Comparison of ENCODE assay signal across 22 cellular contexts in genomic region chr5:58148366-58148765, GRCh38.
"Had no signal": no experiment of that assay in that cellular context is flagged by ENCODE, and none has a peak within 500 bp of the region (broad histone marks: within the 10 kb centered on the region; RNA-seq: fewer than 3 reads in every experiment).

No MANE protein-coding gene starts in this region.

- H3K4me2 ChIP-seq: smooth muscle cell had no signal

- H3K27me3 ChIP-seq: neutrophil, pancreas, right lobe of liver, thyroid gland, vagina had no signal

- H3K4me3 ChIP-seq: coronary artery, mucosa of descending colon, pancreas, right lobe of liver, smooth muscle cell, thyroid gland, vagina had no signal

- H3K4me1 ChIP-seq: pancreas, right lobe of liver, vagina had no signal

- H3K36me3 ChIP-seq: neutrophil, pancreas, right lobe of liver, thyroid gland, vagina had no signal

- DNase-seq: effector CD8-positive, alpha-beta T cell; endodermal cell; kidney; mesenchymal stem cell; mucosa of descending colon; natural killer cell; pancreas; retina; right lobe of liver; stimulated activated CD4-positive, alpha-beta T cell treated with anti-CD3 and anti-CD28 coated beads, Interleukin-12 subunit alpha, Interleukin-12 subunit beta, amount 100 ng/mL, for 4 hours; stimulated activated CD4-positive, alpha-beta T cell treated with anti-CD3 and anti-CD28 coated beads, Interleukin-1b, Interleukin-23, amount 100 ng/mL, for 48 hours; stimulated activated CD4-positive, alpha-beta T cell treated with anti-CD3 and anti-CD28 coated beads, Interleukin-4, amount 100 ng/mL, for 1 hour; stimulated activated CD8-positive, alpha-beta memory T cell treated with anti-CD3 and anti-CD28 coated beads, Interleukin-4, amount 100 ng/mL, for 48 hours; stimulated activated naive CD4-positive, alpha-beta T cell; stimulated activated naive CD8-positive, alpha-beta T cell treated with anti-CD3 and anti-CD28 coated beads, Interleukin-15, amount 100 ng/mL, for 72 hours; thyroid gland; trophoblast cell had no signal

- H3K9me3 ChIP-seq: mucosa of descending colon, neutrophil, pancreas, right lobe of liver, thyroid gland, vagina had no signal

- H3K27ac ChIP-seq: coronary artery, epithelial cell of prostate, neutrophil, pancreas, right lobe of liver, thyroid gland, vagina had no signal
